In the genomic region with DNA sequence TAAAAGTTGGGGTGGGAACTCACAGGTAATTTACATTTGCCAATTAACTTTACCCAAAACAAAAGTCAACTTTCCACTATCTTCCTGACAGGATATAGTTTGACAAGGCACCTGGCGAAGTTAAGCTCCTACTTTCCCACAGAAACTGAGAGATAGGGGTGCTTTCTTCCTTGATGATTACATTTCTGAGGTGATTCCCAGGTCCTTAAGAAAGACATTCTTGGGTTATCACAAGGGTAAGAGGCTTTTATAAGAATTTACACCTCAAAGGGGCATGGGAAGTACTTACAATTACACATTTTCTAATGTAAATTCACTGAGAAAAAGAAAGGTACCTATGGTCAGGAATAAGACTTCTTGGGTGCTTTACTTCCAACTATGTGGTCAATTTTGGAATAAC, we compare ENCODE assay signal across 7 cellular contexts.
"Had no signal": no experiment of that assay in that cellular context is flagged by ENCODE, and none has a peak within 500 bp of the region (broad histone marks: within the 10 kb centered on the region; RNA-seq: fewer than 3 reads in every experiment).

No MANE protein-coding gene starts in this region.

- H3K9ac ChIP-seq: GM23248 had no signal

- H3K4me3 ChIP-seq: GM23248 had no signal

- DNase-seq: GM23248, H9, HFFc6 had no signal

- H3K27me3 Mint-ChIP-seq: IgD-negative memory B cell had no signal

- H3K4me1 Mint-ChIP-seq: IgD-negative memory B cell had no signal

- ATAC-seq: HCT116, HepG2 had no signal

- H2AFZ ChIP-seq: GM23248 had no signal

- H3K27ac Mint-ChIP-seq: HFFc6, IgD-negative memory B cell had no signal

- H3K27ac ChIP-seq: GM23248, HL-60 had no signal

- H3K4me3 Mint-ChIP-seq: H9, HFFc6, IgD-negative memory B cell had no signal
